ENCODE assay signal across 8 cellular contexts in genomic region chr15:82043726-82044372, GRCh38. TPM values are rescaled to one million over a fixed set of nuclear protein-coding genes. Genes with fewer than 3 reads are reported as not detected.
DNase-seq lines count a peak whose midpoint lies in the region; ATAC-seq, FAIRE-seq and TF ChIP-seq lines count a peak whose summit lies in the region.

No MANE protein-coding gene starts in this region.

- H3K9ac ChIP-seq in colonic mucosa (ENCODE audit: low read depth in 2 of 2, low read length in 2 of 2) (peak overlapping the region in 1 of 2 donors; percentile 55), muscle layer of colon (ENCODE audit: low read length) (no peak overlapping the region)

- TF ChIP-seq CTCF in AG04449 (IDR thresholded peaks at IDR 0.05; ENCODE audit: insufficient read depth, low read length, missing control alignments) (no peak), colonic mucosa (IDR thresholded peaks at IDR 0.05) (no peak)

- H3K27ac ChIP-seq in colonic mucosa (no peak overlapping the region), muscle layer of colon (ENCODE audit: low read depth, low read length) (peak overlapping the region; percentile 94)

- peaks cover 11% of the 10 kb centered on the region for H3K4me1 ChIP-seq in colonic mucosa
- H3K4me1 ChIP-seq in muscle layer of colon (ENCODE audit: insufficient read depth, low read length), result peaks cover 19% of the 10 kb centered on the region

- peak overlapping the region; percentile 86 for H3K4me3 ChIP-seq in AG04449 (ENCODE audit: low read depth, low read length)
- H3K4me3 ChIP-seq in colonic mucosa, result peak overlapping the region; percentile 84
- peak overlapping the region; percentile 67 to 80 for H3K4me3 ChIP-seq in muscle layer of colon (ENCODE audit: low read depth in 1 of 2, low read length in 2 of 2)

- H3K36me3 Mint-ChIP-seq in IgD-negative memory B cell, result no peaks in the 10 kb centered on the region

- no peak for TF ChIP-seq POLR2A in GM12892 (IDR thresholded peaks at IDR 0.05; ENCODE audit: low read depth, low read length)

- intact Hi-C loops in colonic mucosa (cut with DNase I), result loop anchor here (10.0 kb wide), 1 partner anchor 559 kb away; no protein-coding TSS in a partner anchor

- peaks cover 0 to 3% (median 0%) of the 10 kb centered on the region in 3 donors for H3K4me1 Mint-ChIP-seq in IgD-negative memory B cell

- peak overlapping the region; percentile 12 to 90 (median 48) for H3K4me3 Mint-ChIP-seq in IgD-negative memory B cell

- H3K9me3 ChIP-seq in colonic mucosa, result no peaks in the 10 kb centered on the region
- no peaks in the 10 kb centered on the region for H3K9me3 ChIP-seq in muscle layer of colon (ENCODE audit: low read length)

- no peak for FAIRE-seq in GM12892 (lab: Jason Lieb, UNC)

- H3K36me3 ChIP-seq in colonic mucosa, result no peaks in the 10 kb centered on the region
- no peaks in the 10 kb centered on the region for H3K36me3 ChIP-seq in muscle layer of colon (ENCODE audit: insufficient read depth, low read length)

- ATAC-seq in GM19328 (IDR thresholded peaks at IDR 0.05; ENCODE audit: unreplicated experiment) (no peak), GM18870 (IDR thresholded peaks at IDR 0.05; ENCODE audit: unreplicated experiment) (no peak)

- H3K27me3 ChIP-seq in colonic mucosa (peaks cover 23% of the 10 kb centered on the region), muscle layer of colon (ENCODE audit: control insufficient read depth in 1 of 2, insufficient read depth in 2 of 2, low read length in 2 of 2) (no peaks in the 10 kb centered on the region)

- peak overlapping the region in 1 of 3 donors; percentile 72 for H3K27ac Mint-ChIP-seq in IgD-negative memory B cell

- CTCF ChIA-PET in AG04449 (lab: Yijun Ruan, JAX), result interaction anchor here (0.7 to 2.7 kb wide), 8 partner anchors 9 to 564 kb away, joined by 3 to 16 read pairs (median 6); no protein-coding TSS in a partner anchor

- H3K9me3 Mint-ChIP-seq in IgD-negative memory B cell, result no peaks in the 10 kb centered on the region

- POLR2A ChIA-PET in AG04449 (lab: Yijun Ruan, JAX), result no interaction called here

- DNase-seq in AG04449 (ENCODE audit: low read depth, low spot score) (no peak), colonic mucosa (no peak), GM12892 (ENCODE audit: insufficient read length) (no peak), iPS-NIHi7 (ENCODE audit: extremely low spot score) (no peak)

- peaks cover 17% of the 10 kb centered on the region for H3K27me3 Mint-ChIP-seq in IgD-negative memory B cell

RNA-seq across cellular contexts. Expression of gene MEX3B, which starts 2.0 kb away (rescaled TPM):
- polyA plus RNA-seq in IgD-negative memory B cell, result not detected
- 1 to 10 TPM in 1 of 2 donors, under 1 TPM in 1; 0.72 to 1.1 TPM for total RNA-seq in colonic mucosa
- 0.78 TPM for polyA plus RNA-seq in GM12892 (2012; ENCODE audit: missing spikeins)
